ENCODE assay signal across 14 cellular contexts in genomic region chr10:62185914-62186692, GRCh38.
DNase-seq lines count a peak whose midpoint lies in the region; ATAC-seq and FAIRE-seq lines count a peak whose summit lies in the region.
"Had no signal": no experiment of that assay in that cellular context is flagged by ENCODE, and none has a peak within 500 bp of the region (broad histone marks: within the 10 kb centered on the region; RNA-seq: fewer than 3 reads in every experiment).

No MANE protein-coding gene starts in this region.

- peaks cover 0 to 2% (median 0%) of the 10 kb centered on the region in 3 donors for H3K36me3 Mint-ChIP-seq in CD8-positive, alpha-beta memory T cell
- H3K36me3 Mint-ChIP-seq in activated T-helper 1 cell treated with anti-CD3 and anti-CD28 coated beads, Interleukin-12 subunit alpha, Interleukin-12 subunit beta, Interleukin-2, Interleukin-4 antibody, amounts not matched to agents 30 ng/mL and 10 ng/mL and 1 ng/mL, durations not matched to agents 14 hours and 24 hours and 36 hours (ENCODE audit: low read depth) = peaks cover 21% of the 10 kb centered on the region
- peaks cover 0 to 2% (median 0%) of the 10 kb centered on the region in 3 donors for H3K36me3 Mint-ChIP-seq in naive thymus-derived CD8-positive, alpha-beta T cell
- H3K36me3 Mint-ChIP-seq: immature natural killer cell had no signal

- POLR2A ChIA-PET in CD8-positive, alpha-beta memory T cell (lab: Charles Lee) = interaction anchor here (0.6 kb wide), 1 partner anchor 284 kb away, joined by 4 read pairs; no protein-coding TSS in a partner anchor
- POLR2A ChIA-PET in naive thymus-derived CD8-positive, alpha-beta T cell (lab: Charles Lee) = interaction anchor here (0.6 to 0.7 kb wide), 4 partner anchors 47 to 283 kb away, joined by 3 to 6 read pairs (median 4); no protein-coding TSS in a partner anchor

- H3K27me3 ChIP-seq in CD8-positive, alpha-beta memory T cell (ENCODE audit: insufficient read depth, low read length, poor library complexity, severe bottlenecking) = no peaks in the 10 kb centered on the region
- H3K27me3 ChIP-seq: adrenal gland; BLaER1 treated with 17β-estradiol and CSF1 and Interleukin-3, amounts not matched to agents 10 nM and 100 nM had no signal

- H3K36me3 ChIP-seq in CD8-positive, alpha-beta memory T cell (ENCODE audit: insufficient read depth, low read length) = no peaks in the 10 kb centered on the region
- H3K36me3 ChIP-seq: adrenal gland had no signal

- H3K4me1 Mint-ChIP-seq in CD8-positive, alpha-beta memory T cell = peaks cover 58 to 72% (median 67%) of the 10 kb centered on the region in 3 donors
- peaks cover 75% of the 10 kb centered on the region for H3K4me1 Mint-ChIP-seq in activated T-helper 1 cell treated with anti-CD3 and anti-CD28 coated beads, Interleukin-12 subunit alpha, Interleukin-12 subunit beta, Interleukin-2, Interleukin-4 antibody, amounts not matched to agents 30 ng/mL and 10 ng/mL and 1 ng/mL, durations not matched to agents 14 hours and 24 hours and 36 hours (ENCODE audit: low read depth)
- peaks cover 29 to 56% (median 54%) of the 10 kb centered on the region in 4 donors for H3K4me1 Mint-ChIP-seq in naive thymus-derived CD8-positive, alpha-beta T cell

- H3K4me3 Mint-ChIP-seq in CD8-positive, alpha-beta memory T cell = peak overlapping the region; percentile 10 to 83 (median 70)
- H3K4me3 Mint-ChIP-seq in activated T-helper 1 cell treated with anti-CD3 and anti-CD28 coated beads, Interleukin-12 subunit alpha, Interleukin-12 subunit beta, Interleukin-2, Interleukin-4 antibody, amounts not matched to agents 30 ng/mL and 10 ng/mL and 1 ng/mL, durations not matched to agents 14 hours and 24 hours and 36 hours = peak overlapping the region; percentile 59
- peak overlapping the region; percentile 30 to 77 (median 53) for H3K4me3 Mint-ChIP-seq in naive thymus-derived CD8-positive, alpha-beta T cell

- intact Hi-C loops in activated T-helper 1 cell treated with anti-CD3 and anti-CD28 coated beads, Interleukin-12 subunit alpha, Interleukin-12 subunit beta, Interleukin-2, Interleukin-4 antibody, amounts not matched to agents 30 ng/mL and 10 ng/mL and 1 ng/mL, durations not matched to agents 14 hours and 24 hours and 36 hours (cut with micrococcal nuclease) = loop anchor here (1.0 to 5.0 kb wide), 7 partner anchors 13 to 671 kb away; partner anchors contain the start of gene EGR2

- peak overlapping the region; percentile 43 for H3K4me3 ChIP-seq in CD8-positive, alpha-beta memory T cell (ENCODE audit: low read length)
- H3K4me3 ChIP-seq: adrenal gland; BLaER1 treated with 17β-estradiol and CSF1 and Interleukin-3, amounts not matched to agents 10 nM and 100 nM had no signal

- no peaks in the 10 kb centered on the region for H3K9me3 ChIP-seq in CD8-positive, alpha-beta memory T cell (ENCODE audit: low read length)
- H3K9me3 ChIP-seq: adrenal gland had no signal

- CTCF ChIA-PET in CD8-positive, alpha-beta memory T cell (lab: Charles Lee) = interaction anchor here (0.9 to 1.4 kb wide), 2 partner anchors 289 to 444 kb away, joined by 3 read pairs; no protein-coding TSS in a partner anchor

- no peaks in the 10 kb centered on the region for H3K9me3 Mint-ChIP-seq in CD8-positive, alpha-beta memory T cell
- H3K9me3 Mint-ChIP-seq in activated T-helper 1 cell treated with anti-CD3 and anti-CD28 coated beads, Interleukin-12 subunit alpha, Interleukin-12 subunit beta, Interleukin-2, Interleukin-4 antibody, amounts not matched to agents 30 ng/mL and 10 ng/mL and 1 ng/mL, durations not matched to agents 14 hours and 24 hours and 36 hours = peaks cover 17% of the 10 kb centered on the region
- peaks cover 0 to 2% (median 0%) of the 10 kb centered on the region in 9 donors for H3K9me3 Mint-ChIP-seq in naive thymus-derived CD8-positive, alpha-beta T cell

- no peak for FAIRE-seq in RCC 7860 (lab: Jason Lieb, UNC)

- peaks cover 0 to 2% of the 10 kb centered on the region in 2 donors for H3K27me3 Mint-ChIP-seq in CD8-positive, alpha-beta memory T cell
- H3K27me3 Mint-ChIP-seq in activated T-helper 1 cell treated with anti-CD3 and anti-CD28 coated beads, Interleukin-12 subunit alpha, Interleukin-12 subunit beta, Interleukin-2, Interleukin-4 antibody, amounts not matched to agents 30 ng/mL and 10 ng/mL and 1 ng/mL, durations not matched to agents 14 hours and 24 hours and 36 hours (ENCODE audit: insufficient read depth) = no peaks in the 10 kb centered on the region
- H3K27me3 Mint-ChIP-seq in naive thymus-derived CD8-positive, alpha-beta T cell = no peaks in the 10 kb centered on the region

- peak; percentile 33 for ATAC-seq in HG02678 (IDR thresholded peaks at IDR 0.05; ENCODE audit: unreplicated experiment)
- no peak for ATAC-seq in naive thymus-derived CD8-positive, alpha-beta T cell

- H3K4me1 ChIP-seq in CD8-positive, alpha-beta memory T cell (ENCODE audit: insufficient read depth, low read length) = peaks cover 62% of the 10 kb centered on the region
- H3K4me1 ChIP-seq: BLaER1 treated with 17β-estradiol and CSF1 and Interleukin-3, amounts not matched to agents 10 nM and 100 nM had no signal

- no peak for DNase-seq in CD8-positive, alpha-beta memory T cell
- DNase-seq in activated T-helper 1 cell treated with anti-CD3 and anti-CD28 coated beads, Interleukin-12 subunit alpha, Interleukin-12 subunit beta, Interleukin-2, Interleukin-4 antibody, amounts not matched to agents 30 ng/mL and 10 ng/mL and 1 ng/mL, durations not matched to agents 14 hours and 24 hours and 36 hours (ENCODE audit: low spot score) = no peak
- DNase-seq in naive thymus-derived CD8-positive, alpha-beta T cell = no peak
- DNase-seq in RCC 7860 (ENCODE audit: low spot score) (no peak), DMS53 (lab: John Stamatoyannopoulos, UW) (no peak), pons (ENCODE audit: low spot score) (no peak), NCI-H774 (lab: John Stamatoyannopoulos, UW) (no peak)
- DNase-seq: adrenal gland, immature natural killer cell, KG1, NCI-H2029 had no signal

- H3K27ac ChIP-seq in CD8-positive, alpha-beta memory T cell (ENCODE audit: low read depth, low read length) = no peak overlapping the region
- H3K27ac ChIP-seq: adrenal gland; BLaER1 treated with 17β-estradiol and CSF1 and Interleukin-3, amounts not matched to agents 10 nM and 100 nM; VCaP had no signal

- peak overlapping the region; percentile 12 to 90 (median 65) for H3K27ac Mint-ChIP-seq in CD8-positive, alpha-beta memory T cell
- H3K27ac Mint-ChIP-seq in activated T-helper 1 cell treated with anti-CD3 and anti-CD28 coated beads, Interleukin-12 subunit alpha, Interleukin-12 subunit beta, Interleukin-2, Interleukin-4 antibody, amounts not matched to agents 30 ng/mL and 10 ng/mL and 1 ng/mL, durations not matched to agents 14 hours and 24 hours and 36 hours = peak overlapping the region; percentile 92
- H3K27ac Mint-ChIP-seq in naive thymus-derived CD8-positive, alpha-beta T cell = peak overlapping the region; percentile 57 to 92 (median 86)
